Comparison of ENCODE assay signal across 17 cellular contexts in the genomic region with DNA sequence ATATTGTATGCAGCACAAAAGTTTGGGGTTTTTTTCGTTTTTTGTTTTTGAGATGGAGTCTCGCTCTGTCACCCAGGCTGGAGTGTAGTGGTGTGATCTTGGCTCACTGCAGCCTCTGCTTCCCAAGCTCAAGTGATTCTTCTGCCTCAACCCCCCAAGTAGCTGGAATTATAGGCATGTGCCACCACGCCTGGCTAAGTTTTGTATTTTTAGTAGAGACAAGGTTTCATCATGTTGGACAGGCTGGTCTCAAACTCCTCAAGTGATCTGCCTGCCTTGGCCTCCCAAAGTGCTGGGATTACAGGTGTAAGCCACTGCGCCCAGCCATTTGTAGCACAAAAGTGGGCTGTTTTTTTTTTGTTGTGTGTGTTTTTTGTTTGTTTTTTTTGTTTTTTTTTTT. TPM values are rescaled to one million over a fixed set of nuclear protein-coding genes. Genes with fewer than 3 reads are reported as not detected.
"Had no signal": no experiment of that assay in that cellular context is flagged by ENCODE, and none has a peak within 500 bp of the region (broad histone marks: within the 10 kb centered on the region; RNA-seq: fewer than 3 reads in every experiment).

No MANE protein-coding gene starts in this region.

RNA-seq across cellular contexts. Expression of a gene that starts 37.1 kb away (rescaled TPM):
- total RNA-seq: activated naive CD4-positive, alpha-beta T cell treated with anti-CD3 and anti-CD28 coated beads for 36 hours; activated naive CD4-positive, alpha-beta T cell treated with anti-CD3 and anti-CD28 coated beads, Interleukin-2, amount 50 U/mL, for 72 hours; activated naive CD8-positive, alpha-beta T cell treated with anti-CD3 and anti-CD28 coated beads for 36 hours; activated naive CD8-positive, alpha-beta T cell treated with anti-CD3 and anti-CD28 coated beads, Interleukin-2, amount 10 ng/mL, durations not matched to agents 7 days and 5 days; activated T-cell treated with anti-CD3 and anti-CD28 coated beads, Interleukin-2, amount 50 U/mL, for 4 hours; activated T-cell treated with anti-CD3 and anti-CD28 coated beads, Interleukin-2, amount 50 U/mL, for 72 hours; activated T-helper 17 cell treated with anti-CD3 and anti-CD28 coated beads, Interleukin-2, amount 50 U/mL, for 72 hours; activated T-helper 2 cell treated with anti-CD3 and anti-CD28 coated beads, Interferon-gamma antibody, Interleukin-2, Interleukin-4, amounts not matched to agents 10 μg/mL and 5 μg/mL and 100 μg/mL, durations not matched to agents 14 hours and 24 hours and 36 hours; adrenal gland; aorta; ascending aorta; astrocyte; breast epithelium; bronchial epithelial cell; cardiac muscle cell; cardiac septum; cerebellum had no signal
- polyA plus RNA-seq: cardiac muscle cell had no signal
